18 cellular contexts compared by ENCODE assay signal in the genomic region with DNA sequence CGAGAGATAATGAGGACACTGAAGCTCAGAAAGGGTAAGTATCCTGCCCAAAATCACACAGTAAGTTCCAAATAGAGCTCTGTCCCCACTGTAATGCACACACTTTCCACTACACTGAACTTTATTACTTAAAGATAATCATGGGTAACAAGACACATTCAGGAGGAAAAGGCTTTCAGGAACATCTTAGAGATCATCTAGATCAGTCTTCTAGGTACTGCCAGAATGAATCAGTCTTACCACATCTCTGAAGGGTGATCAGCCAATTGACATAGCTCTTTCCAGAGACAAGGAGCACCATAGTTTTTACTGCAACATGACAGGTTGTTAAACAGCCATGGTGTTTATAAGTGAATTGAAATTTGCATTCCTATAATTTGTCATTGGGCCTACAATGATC.
"Had no signal": no experiment of that assay in that cellular context is flagged by ENCODE, and none has a peak within 500 bp of the region (broad histone marks: within the 10 kb centered on the region; RNA-seq: fewer than 3 reads in every experiment).

No MANE protein-coding gene starts in this region.

- H3K4me1 ChIP-seq: breast epithelium, uterus had no signal

- H3K36me3 Mint-ChIP-seq: immature natural killer cell, memory B cell had no signal

- DNase-seq: activated CD8-positive, alpha-beta memory T cell treated with anti-CD3 and anti-CD28 coated beads, Interleukin-2, amount 10 ng/mL, durations not matched to agents 7 days and 5 days; activated T-cell treated with anti-CD3 and anti-CD28 coated beads, Interleukin-2, amount 50 U/mL, for 4 hours; cerebellar nuclear complex; effector CD4-positive, alpha-beta T cell; esophagus squamous epithelium; immature natural killer cell; left ventricle myocardium superior; occipital lobe; retina; SK-N-SH; stimulated activated naive CD4-positive, alpha-beta T cell; T-cell; transverse colon; uterus had no signal

- H3K4me3 Mint-ChIP-seq: activated CD8-positive, alpha-beta memory T cell treated with anti-CD3 and anti-CD28 coated beads, Interleukin-2, amount 10 ng/mL, durations not matched to agents 7 days and 5 days; activated T-cell treated with anti-CD3 and anti-CD28 coated beads, Interleukin-2, amount 50 U/mL, for 4 hours; immature natural killer cell; memory B cell; T-cell; WTC11 had no signal

- H3K9ac ChIP-seq: SK-N-SH had no signal

- H3K27me3 ChIP-seq: ascending aorta, breast epithelium, esophagus squamous epithelium, transverse colon, uterus had no signal

- H3K4me3 ChIP-seq: ascending aorta, breast epithelium, esophagus squamous epithelium, transverse colon, uterus had no signal

- H3K27me3 Mint-ChIP-seq: activated CD8-positive, alpha-beta memory T cell treated with anti-CD3 and anti-CD28 coated beads, Interleukin-2, amount 10 ng/mL, durations not matched to agents 7 days and 5 days; memory B cell; T-cell had no signal

- H3K27ac Mint-ChIP-seq: activated CD8-positive, alpha-beta memory T cell treated with anti-CD3 and anti-CD28 coated beads, Interleukin-2, amount 10 ng/mL, durations not matched to agents 7 days and 5 days; immature natural killer cell; memory B cell; T-cell; WTC11 had no signal

- H3K4me2 ChIP-seq: SK-N-SH had no signal

- H3K36me3 ChIP-seq: ascending aorta, breast epithelium, transverse colon, uterus had no signal

- H3K27ac ChIP-seq: ascending aorta, breast epithelium, transverse colon, uterus had no signal

- H3K9me3 ChIP-seq: ascending aorta, breast epithelium, esophagus squamous epithelium, SK-N-SH, transverse colon, uterus had no signal

- H3K9me3 Mint-ChIP-seq: activated T-cell treated with anti-CD3 and anti-CD28 coated beads, Interleukin-2, amount 50 U/mL, for 4 hours; immature natural killer cell; memory B cell had no signal

- ATAC-seq: activated CD8-positive, alpha-beta memory T cell treated with anti-CD3 and anti-CD28 coated beads, Interleukin-2, amount 10 ng/mL, durations not matched to agents 7 days and 5 days; left ventricle myocardium superior; T-cell; WTC11 had no signal
